Comparison of ENCODE assay signal across 2 cellular contexts in genomic region chr6:136787726-136788068, GRCh38.
TF ChIP-seq lines count a peak whose summit lies in the region.

No MANE protein-coding gene starts in this region.

TF ChIP-seq in GM12878, 131 proteins besides CTCF, POLR2A, EP300 and RAD21 (continued from another document):
- TF ChIP-seq, protein P1, sequence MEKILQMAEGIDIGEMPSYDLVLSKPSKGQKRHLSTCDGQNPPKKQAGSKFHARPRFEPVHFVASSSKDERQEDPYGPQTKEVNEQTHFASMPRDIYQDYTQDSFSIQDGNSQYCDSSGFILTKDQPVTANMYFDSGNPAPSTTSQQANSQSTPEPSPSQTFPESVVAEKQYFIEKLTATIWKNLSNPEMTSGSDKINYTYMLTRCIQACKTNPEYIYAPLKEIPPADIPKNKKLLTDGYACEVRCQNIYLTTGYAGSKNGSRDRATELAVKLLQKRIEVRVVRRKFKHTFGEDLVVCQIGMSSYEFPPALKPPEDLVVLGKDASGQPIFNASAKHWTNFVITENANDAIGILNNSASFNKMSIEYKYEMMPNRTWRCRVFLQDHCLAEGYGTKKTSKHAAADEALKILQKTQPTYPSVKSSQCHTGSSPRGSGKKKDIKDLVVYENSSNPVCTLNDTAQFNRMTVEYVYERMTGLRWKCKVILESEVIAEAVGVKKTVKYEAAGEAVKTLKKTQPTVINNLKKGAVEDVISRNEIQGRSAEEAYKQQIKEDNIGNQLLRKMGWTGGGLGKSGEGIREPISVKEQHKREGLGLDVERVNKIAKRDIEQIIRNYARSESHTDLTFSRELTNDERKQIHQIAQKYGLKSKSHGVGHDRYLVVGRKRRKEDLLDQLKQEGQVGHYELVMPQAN (conservative IDR thresholded peaks at IDR 0.05): 0 out of 2 replicates have a peak, but pooled peaks have one; percentile 26
- TF ChIP-seq NR2C1 (IDR thresholded peaks at IDR 0.05): peak; percentile 54; the same call in 1 of the 2 replicates
- TF ChIP-seq SKIL (IDR thresholded peaks at IDR 0.05; ENCODE audit: low read depth, poor library complexity, severe bottlenecking): peak; percentile 37
- TF ChIP-seq, protein P2, sequence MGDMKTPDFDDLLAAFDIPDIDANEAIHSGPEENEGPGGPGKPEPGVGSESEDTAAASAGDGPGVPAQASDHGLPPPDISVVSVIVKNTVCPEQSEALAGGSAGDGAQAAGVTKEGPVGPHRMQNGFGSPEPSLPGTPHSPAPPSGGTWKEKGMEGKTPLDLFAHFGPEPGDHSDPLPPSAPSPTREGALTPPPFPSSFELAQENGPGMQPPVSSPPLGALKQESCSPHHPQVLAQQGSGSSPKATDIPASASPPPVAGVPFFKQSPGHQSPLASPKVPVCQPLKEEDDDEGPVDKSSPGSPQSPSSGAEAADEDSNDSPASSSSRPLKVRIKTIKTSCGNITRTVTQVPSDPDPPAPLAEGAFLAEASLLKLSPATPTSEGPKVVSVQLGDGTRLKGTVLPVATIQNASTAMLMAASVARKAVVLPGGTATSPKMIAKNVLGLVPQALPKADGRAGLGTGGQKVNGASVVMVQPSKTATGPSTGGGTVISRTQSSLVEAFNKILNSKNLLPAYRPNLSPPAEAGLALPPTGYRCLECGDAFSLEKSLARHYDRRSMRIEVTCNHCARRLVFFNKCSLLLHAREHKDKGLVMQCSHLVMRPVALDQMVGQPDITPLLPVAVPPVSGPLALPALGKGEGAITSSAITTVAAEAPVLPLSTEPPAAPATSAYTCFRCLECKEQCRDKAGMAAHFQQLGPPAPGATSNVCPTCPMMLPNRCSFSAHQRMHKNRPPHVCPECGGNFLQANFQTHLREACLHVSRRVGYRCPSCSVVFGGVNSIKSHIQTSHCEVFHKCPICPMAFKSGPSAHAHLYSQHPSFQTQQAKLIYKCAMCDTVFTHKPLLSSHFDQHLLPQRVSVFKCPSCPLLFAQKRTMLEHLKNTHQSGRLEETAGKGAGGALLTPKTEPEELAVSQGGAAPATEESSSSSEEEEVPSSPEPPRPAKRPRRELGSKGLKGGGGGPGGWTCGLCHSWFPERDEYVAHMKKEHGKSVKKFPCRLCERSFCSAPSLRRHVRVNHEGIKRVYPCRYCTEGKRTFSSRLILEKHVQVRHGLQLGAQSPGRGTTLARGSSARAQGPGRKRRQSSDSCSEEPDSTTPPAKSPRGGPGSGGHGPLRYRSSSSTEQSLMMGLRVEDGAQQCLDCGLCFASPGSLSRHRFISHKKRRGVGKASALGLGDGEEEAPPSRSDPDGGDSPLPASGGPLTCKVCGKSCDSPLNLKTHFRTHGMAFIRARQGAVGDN (IDR thresholded peaks at IDR 0.05): peak; percentile 63; the same call in 1 of the 2 replicates
- TF ChIP-seq SUZ12 (IDR thresholded peaks at IDR 0.05; ENCODE audit: unreplicated experiment): no peak
- no peak for TF ChIP-seq KAT2A (conservative IDR thresholded peaks at IDR 0.05; ENCODE audit: control insufficient read depth, low read depth, low read length)
- TF ChIP-seq TAF1 (IDR thresholded peaks at IDR 0.05; ENCODE audit: borderline replicate concordance, low read depth, low read length): no peak
- TF ChIP-seq POU2F2 (IDR thresholded peaks at IDR 0.05; ENCODE audit: borderline replicate concordance, low read depth, low read length): peak; percentile 6; the same call in 1 of the 3 replicates
- no peak for TF ChIP-seq CBFB (IDR thresholded peaks at IDR 0.05; ENCODE audit: low read depth)
- TF ChIP-seq POLR2AphosphoS5 (IDR thresholded peaks at IDR 0.05; ENCODE audit: low read length): 0 out of 2 replicates have a peak, but pooled peaks have one; percentile 15
- TF ChIP-seq ZNF217 (IDR thresholded peaks at IDR 0.05): 0 out of 2 replicates have a peak, but pooled peaks have one; percentile 5
- TF ChIP-seq NFIC (IDR thresholded peaks at IDR 0.05; ENCODE audit: low read depth, low read length): 0 out of 2 replicates have a peak, but pooled peaks have one; percentile 28
- TF ChIP-seq MTA2 (IDR thresholded peaks at IDR 0.05; ENCODE audit: low read depth): no peak
- no peak; the same call in 1 of the 2 replicates for TF ChIP-seq IKZF1 (conservative IDR thresholded peaks at IDR 0.05)
- no peak for TF ChIP-seq FOS (IDR thresholded peaks at IDR 0.05; ENCODE audit: borderline replicate concordance, extremely low read depth, insufficient read length)
TF ChIP-seq in GM12878: peak in this region for 9.

TF ChIP-seq in GM12891, 5 proteins besides CTCF, POLR2A, EP300 and RAD21 (continued from another document):
- TF ChIP-seq SPI1 (IDR thresholded peaks at IDR 0.05; ENCODE audit: low read depth, low read length) (no peak), POU2F2 (IDR thresholded peaks at IDR 0.05; ENCODE audit: low read depth, low read length) (no peak), PAX5 (IDR thresholded peaks at IDR 0.05; ENCODE audit: insufficient read depth, low read length, severe bottlenecking) (no peak), TAF1 (IDR thresholded peaks at IDR 0.05; ENCODE audit: low read depth, low read length) (no peak)
